In genomic region chr14:52031781-52032180, GRCh38 we compare ENCODE assay signal across 13 cellular contexts. TPM values are rescaled to one million over a fixed set of nuclear protein-coding genes. Genes with fewer than 3 reads are reported as not detected.
DNase-seq lines count a peak whose midpoint lies in the region; ATAC-seq and TF ChIP-seq lines count a peak whose summit lies in the region.
"Had no signal": no experiment of that assay in that cellular context is flagged by ENCODE, and none has a peak within 500 bp of the region (broad histone marks: within the 10 kb centered on the region; RNA-seq: fewer than 3 reads in every experiment).

No MANE protein-coding gene starts in this region.

- POLR2A ChIA-PET in IMR-90 (lab: Charles Lee; ENCODE audit: unreplicated experiment): no interaction called here

- H3K27ac ChIP-seq in IMR-90 (ENCODE audit: insufficient read depth, low read length): peak overlapping the region; percentile 26; the same call in 1 of the 2 replicates
- peak overlapping the region in 1 of 2 donors; percentile 68 for H3K27ac ChIP-seq in coronary artery
- no peak overlapping the region for H3K27ac ChIP-seq in upper lobe of left lung

- H3K9me1 ChIP-seq in IMR-90 (ENCODE audit: insufficient read depth, low read length): peaks cover 30% of the 10 kb centered on the region

- TF ChIP-seq POLR2A in IMR-90 (IDR thresholded peaks at IDR 0.05; ENCODE audit: low read depth, low read length) (no peak), upper lobe of left lung (IDR thresholded peaks at IDR 0.05) (no peak)

- no peak overlapping the region for H2BK5ac ChIP-seq in IMR-90 (ENCODE audit: low read depth, low read length, poor library complexity, severe bottlenecking)

- no peak for TF ChIP-seq EP300 in upper lobe of left lung (IDR thresholded peaks at IDR 0.05)

- H3K9me3 ChIP-seq in IMR-90 (ENCODE audit: control insufficient read depth, insufficient read depth, low read length): no peaks in the 10 kb centered on the region
- H3K9me3 ChIP-seq in mucosa of descending colon: no peaks in the 10 kb centered on the region
- H3K9me3 ChIP-seq in upper lobe of left lung: no peaks in the 10 kb centered on the region
- H3K9me3 ChIP-seq: testis had no signal

- CTCF ChIA-PET in IMR-90 (lab: Yijun Ruan, JAX): no interaction called here

- no peak overlapping the region for H2AFZ ChIP-seq in IMR-90 (replicated peaks; ENCODE audit: low read length, poor library complexity)

- BruUV-seq in IMR-90 (replicated peaks; lab: Mats Ljungman, UMichigan): no TSS peak

- H4K20me1 ChIP-seq in IMR-90 (ENCODE audit: insufficient read depth, low read length): no peaks in the 10 kb centered on the region

- H3K4ac ChIP-seq in IMR-90 (ENCODE audit: low read depth, low read length): peak overlapping the region; percentile 8; the same call in 1 of the 2 replicates

- in situ Hi-C loops in IMR-90 (cut with MboI; ENCODE audit: low sequenced_read_pairs): no loop called here

- H2AK5ac ChIP-seq in IMR-90 (ENCODE audit: low read depth, low read length): peak overlapping the region; percentile 32; the same call in 1 of the 2 replicates

- peak overlapping the region in 1 of 2 experiments; percentile 55; a peak in 1 of 4 replicates for H4K8ac ChIP-seq in IMR-90 (ENCODE audit: low read depth in 2 of 2, low read length in 2 of 2)

- H3K18ac ChIP-seq in IMR-90 (ENCODE audit: low read depth, low read length): no peak overlapping the region

- no peak overlapping the region for H3K9ac ChIP-seq in IMR-90 (ENCODE audit: low read depth, low read length)

- 0 out of 2 replicates have a peak overlapping the region, but pooled peaks have one; percentile 3 for H4K91ac ChIP-seq in IMR-90 (ENCODE audit: insufficient read depth, low read depth, low read length)

- 80% methylated on average over 1 of the region's 3 CpGs; no CpG with 5 or more reads in 1 of the 2 experiments for WGBS in IMR-90 (ENCODE audit: extremely low coverage in 2 of 2, insufficient read length in 1 of 2), 2 experiments
- 77 to 82% methylated on average over 3 of the region's 3 CpGs for WGBS in upper lobe of left lung, 2 donors

- H3K4me1 ChIP-seq in IMR-90 (ENCODE audit: control insufficient read depth, insufficient read depth, low read length) (peaks cover 19% of the 10 kb centered on the region), mucosa of descending colon (ENCODE audit: low read depth) (no peaks in the 10 kb centered on the region), upper lobe of left lung (no peaks in the 10 kb centered on the region)

- no peak overlapping the region for H2AK9ac ChIP-seq in IMR-90 (replicated peaks; ENCODE audit: low read depth, low read length, poor library complexity)

- no peak overlapping the region; the same call in 1 of the 2 replicates for H2BK20ac ChIP-seq in IMR-90 (ENCODE audit: low read depth, low read length)

- TF ChIP-seq CTCF in IMR-90 (conservative IDR thresholded peaks at IDR 0.05; ENCODE audit: low read depth, low read length) (no peak), coronary artery (IDR thresholded peaks at IDR 0.05) (no peak), mucosa of descending colon (IDR thresholded peaks at IDR 0.05) (no peak), upper lobe of left lung (IDR thresholded peaks at IDR 0.05) (no peak)

- peak overlapping the region; percentile 46; the same call in 1 of the 2 replicates for H3K14ac ChIP-seq in IMR-90 (replicated peaks; ENCODE audit: low read depth, low read length)

- H3K27me3 ChIP-seq in IMR-90 (ENCODE audit: control insufficient read depth, insufficient read depth, low read length): no peaks in the 10 kb centered on the region
- no peaks in the 10 kb centered on the region for H3K27me3 ChIP-seq in upper lobe of left lung
- H3K27me3 ChIP-seq: testis had no signal

- peaks cover 30 to 78% of the 10 kb centered on the region in 2 experiments for H3K79me1 ChIP-seq in IMR-90 (ENCODE audit: low read depth in 1 of 2, low read length in 2 of 2)

- no peak overlapping the region; the same call in 1 of the 2 replicates for H3K23ac ChIP-seq in IMR-90 (ENCODE audit: low read depth, low read length)

- 0 out of 2 replicates have a peak overlapping the region, but pooled peaks have one; percentile 2 for H2BK120ac ChIP-seq in IMR-90 (ENCODE audit: low read depth, low read length)

- DNase-seq in IMR-90 (peak; percentile 78), coronary artery (ENCODE audit: low spot score) (no peak), mucosa of descending colon (no peak), upper lobe of left lung (no peak), posterior cingulate gyrus (no peak), inferior parietal cortex (ENCODE audit: extremely low spot score) (no peak), KG1 (lab: John Stamatoyannopoulos, UW) (no peak)
- DNase-seq: activated naive CD4-positive, alpha-beta T cell treated with anti-CD3 and anti-CD28 coated beads for 36 hours; effector memory CD4-positive, alpha-beta T cell; NCI-H1048; SW 1271; testis had no signal

- ATAC-seq in IMR-90 (ENCODE audit: low read depth): peak; percentile 40; the same call in 1 of the 2 replicates
- ATAC-seq in mucosa of descending colon: peak; percentile 54
- ATAC-seq in upper lobe of left lung (ENCODE audit: low FRiP score in 2 of 2): peak; percentile 71 to 79
- ATAC-seq: natural killer cell treated with Interleukin-12 subunit alpha and Interleukin-12 subunit beta and Interleukin-15 and Interleukin-18, amount 100 ng/mL, for 72 hours had no signal

- intact Hi-C loops in IMR-90 (cut with micrococcal nuclease) (no loop called here), mucosa of descending colon (cut with DNase I, micrococcal nuclease) (no loop called here), posterior cingulate gyrus (cut with DNase I) (no loop called here)

- TF ChIP-seq RAD21 in IMR-90 (IDR thresholded peaks at IDR 0.05; ENCODE audit: low read length): no peak

- H3K4me3 ChIP-seq in IMR-90 (ENCODE audit: insufficient read depth, low read depth, low read length): no peak overlapping the region
- H3K4me3 ChIP-seq in coronary artery: peak overlapping the region; percentile 12
- H3K4me3 ChIP-seq in mucosa of descending colon: no peak overlapping the region
- H3K4me3 ChIP-seq in upper lobe of left lung: no peak overlapping the region
- H3K4me3 ChIP-seq: testis had no signal

- H3K36me3 ChIP-seq in IMR-90 (ENCODE audit: control insufficient read depth, insufficient read depth, low read length) (peaks cover 52% of the 10 kb centered on the region), mucosa of descending colon (ENCODE audit: low read depth) (no peaks in the 10 kb centered on the region), upper lobe of left lung (no peaks in the 10 kb centered on the region)

- H3K56ac ChIP-seq in IMR-90 (ENCODE audit: extremely low read depth, insufficient read depth, low read length): no peak overlapping the region

- dilution Hi-C loops in IMR-90 (cut with HindIII; ENCODE audit: low sequenced_read_pairs, unreplicated experiment): no loop called here

- H3K4me2 ChIP-seq in IMR-90 (ENCODE audit: low read depth, low read length): no peak overlapping the region

- H4K5ac ChIP-seq in IMR-90 (ENCODE audit: low read depth, low read length): no peak overlapping the region

- peak overlapping the region; percentile 64; the same call in 1 of the 3 replicates for H2BK15ac ChIP-seq in IMR-90 (ENCODE audit: low read depth, low read length)

TF ChIP-seq in IMR-90, 13 proteins besides CTCF, POLR2A, EP300 and RAD21:
- TF ChIP-seq MAZ (IDR thresholded peaks at IDR 0.05; ENCODE audit: borderline replicate concordance, low read depth, low read length) (no peak), MAFK (IDR thresholded peaks at IDR 0.05; ENCODE audit: low read depth, low read length) (peak; percentile 79)

RNA-seq across cellular contexts. Expression of gene NID2, which starts 37.1 kb away (rescaled TPM):
- 101 and 102 TPM in 2 replicates for total RNA-seq in IMR-90 (2012; rRNA removed)
- polyA plus RNA-seq in IMR-90 (2012; rRNA removed): 278 and 303 TPM in 2 replicates
- 237 and 279 TPM in 2 replicates for polyA plus RNA-seq in IMR-90 (2012; cell fraction: cytosol; rRNA removed)
- 363 and 859 TPM in 2 replicates for polyA plus RNA-seq in IMR-90 (2012; cell fraction: nucleus; rRNA removed; ENCODE audit: low replicate concordance)
- 10 to 100 TPM; 21.7 to 32.5 (median 28.8) TPM for total RNA-seq in mucosa of descending colon
- 10 to 100 TPM in 2 of 6 donors, 1 to 10 TPM in 4; 4.9 to 33.5 (median 8.3) TPM for total RNA-seq in upper lobe of left lung
- total RNA-seq: activated naive CD4-positive, alpha-beta T cell treated with anti-CD3 and anti-CD28 coated beads for 36 hours had no signal

RNA-seq across cellular contexts. Expression of gene RTRAF, which starts 42.4 kb away (rescaled TPM):
- total RNA-seq in IMR-90 (2012; rRNA removed): 53.2 and 94.7 TPM in 2 replicates
- polyA plus RNA-seq in IMR-90 (2012; rRNA removed): 102 and 139 TPM in 2 replicates
- polyA plus RNA-seq in IMR-90 (2012; cell fraction: cytosol; rRNA removed): 4.0 and 8.4 TPM in 2 replicates
- polyA plus RNA-seq in IMR-90 (2012; cell fraction: nucleus; rRNA removed; ENCODE audit: low replicate concordance): 1.5 and 27.7 TPM in 2 replicates
- total RNA-seq in mucosa of descending colon: 100 to 1,000 TPM; 108 to 140 (median 131) TPM
- total RNA-seq in upper lobe of left lung: 100 to 1,000 TPM in 2 of 6 donors, 10 to 100 TPM in 3, 1 to 10 TPM in 1; 7.3 to 116 (median 62.0) TPM
